ENCODE assay signal across 23 cellular contexts in the genomic region with DNA sequence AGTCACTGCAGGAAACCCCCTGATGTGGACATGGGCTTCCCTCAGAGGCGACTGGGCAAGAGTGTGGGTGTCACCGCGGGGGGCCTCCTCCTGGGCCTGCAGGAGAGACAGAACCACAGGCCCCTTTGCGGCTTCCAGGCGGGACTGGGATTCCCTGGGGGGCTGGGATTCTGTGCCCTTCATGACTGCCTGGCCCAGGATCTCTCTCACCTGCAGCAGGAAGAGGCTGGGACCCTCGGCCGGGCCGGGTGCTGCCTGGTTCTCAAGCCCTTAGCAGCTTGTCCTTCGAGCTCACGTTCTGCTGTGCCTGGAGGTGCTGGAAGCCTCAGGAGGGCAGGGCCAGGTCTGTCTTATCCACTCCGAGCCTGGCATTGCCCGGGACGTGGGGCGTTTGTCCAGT.
"Had no signal": no experiment of that assay in that cellular context is flagged by ENCODE, and none has a peak within 500 bp of the region (broad histone marks: within the 10 kb centered on the region; RNA-seq: fewer than 3 reads in every experiment).

No MANE protein-coding gene starts in this region.

- H3K4me3 Mint-ChIP-seq: activated CD8-positive, alpha-beta memory T cell treated with anti-CD3 and anti-CD28 coated beads, Interleukin-2, amount 10 ng/mL, durations not matched to agents 7 days and 5 days; activated naive CD4-positive, alpha-beta T cell treated with anti-CD3 and anti-CD28 coated beads, Interleukin-2, amount 10 ng/mL, durations not matched to agents 7 days and 5 days; activated naive CD8-positive, alpha-beta T cell treated with anti-CD3 and anti-CD28 coated beads for 36 hours; activated T-cell treated with anti-CD3 and anti-CD28 coated beads, Interleukin-2, amount 50 U/mL, for 4 hours; WTC11 had no signal

- H3K27me3 Mint-ChIP-seq: activated CD8-positive, alpha-beta memory T cell treated with anti-CD3 and anti-CD28 coated beads, Interleukin-2, amount 10 ng/mL, durations not matched to agents 7 days and 5 days; activated naive CD4-positive, alpha-beta T cell treated with anti-CD3 and anti-CD28 coated beads, Interleukin-2, amount 10 ng/mL, durations not matched to agents 7 days and 5 days; activated naive CD8-positive, alpha-beta T cell treated with anti-CD3 and anti-CD28 coated beads for 36 hours had no signal

- H3K4me1 Mint-ChIP-seq: activated CD8-positive, alpha-beta memory T cell treated with anti-CD3 and anti-CD28 coated beads, Interleukin-2, amount 10 ng/mL, durations not matched to agents 7 days and 5 days; activated naive CD4-positive, alpha-beta T cell treated with anti-CD3 and anti-CD28 coated beads, Interleukin-2, amount 10 ng/mL, durations not matched to agents 7 days and 5 days; activated naive CD8-positive, alpha-beta T cell treated with anti-CD3 and anti-CD28 coated beads for 36 hours; WTC11 had no signal

- H3K9me3 Mint-ChIP-seq: activated naive CD8-positive, alpha-beta T cell treated with anti-CD3 and anti-CD28 coated beads for 36 hours; activated T-cell treated with anti-CD3 and anti-CD28 coated beads, Interleukin-2, amount 50 U/mL, for 4 hours; WTC11 had no signal

- H3K36me3 ChIP-seq: breast epithelium had no signal

- H3K4me1 ChIP-seq: breast epithelium, SJCRH30 had no signal

- H3K27ac ChIP-seq: breast epithelium, SJCRH30 had no signal

- DNase-seq: activated CD4-positive, alpha-beta T cell treated with anti-CD3 and anti-CD28 coated beads for 48 hours; activated CD4-positive, alpha-beta T cell treated with anti-CD3 and anti-CD28 coated beads, Interleukin-2, amount 50 U/mL, for 48 hours; activated CD4-positive, CD25-positive, alpha-beta regulatory T cell treated with anti-CD3 and anti-CD28 coated beads, Interleukin-2, amount 50 U/mL, for 72 hours; activated CD8-positive, alpha-beta memory T cell treated with anti-CD3 and anti-CD28 coated beads, Interleukin-2, amount 10 ng/mL, durations not matched to agents 7 days and 5 days; activated effector memory CD4-positive, alpha-beta T cell treated with anti-CD3 and anti-CD28 coated beads, Interleukin-2, amount 50 U/mL, for 16 hours; activated naive CD4-positive, alpha-beta T cell treated with anti-CD3 and anti-CD28 coated beads, Interleukin-2, amount 10 ng/mL, durations not matched to agents 7 days and 5 days; activated naive CD8-positive, alpha-beta T cell treated with anti-CD3 and anti-CD28 coated beads for 36 hours; activated T-cell treated with anti-CD3 and anti-CD28 coated beads, Interleukin-2, amount 50 U/mL, for 4 hours; anterior cingulate cortex; MG63; NCI-H1105 treated with DMSO at 0.1 percent for 48 hours; NCI-H1436 treated with DMSO at 0.1 percent for 48 hours; NCI-H187; NCI-H2081; NCI-H446; NCI-H524; Peyer's patch; SJCRH30; SW 1271 had no signal

- H3K27ac Mint-ChIP-seq: activated CD8-positive, alpha-beta memory T cell treated with anti-CD3 and anti-CD28 coated beads, Interleukin-2, amount 10 ng/mL, durations not matched to agents 7 days and 5 days; activated naive CD4-positive, alpha-beta T cell treated with anti-CD3 and anti-CD28 coated beads, Interleukin-2, amount 10 ng/mL, durations not matched to agents 7 days and 5 days; activated naive CD8-positive, alpha-beta T cell treated with anti-CD3 and anti-CD28 coated beads for 36 hours; WTC11 had no signal

- H3K4me3 ChIP-seq: breast epithelium, MG63, Peyer's patch, SJCRH30 had no signal

- H3K27me3 ChIP-seq: breast epithelium, MG63, Peyer's patch, SJCRH30 had no signal

- ATAC-seq: activated CD8-positive, alpha-beta memory T cell treated with anti-CD3 and anti-CD28 coated beads, Interleukin-2, amount 10 ng/mL, durations not matched to agents 7 days and 5 days; activated T-cell treated with anti-CD3 and anti-CD28 coated beads, Interleukin-2, amount 50 U/mL, for 4 hours; HepG2; SK-N-SH treated with all-trans-retinoic acid at 6 μM for 48 hours; WTC11 had no signal

- H3K9me3 ChIP-seq: breast epithelium, Peyer's patch, SJCRH30 had no signal
